Comparison of ENCODE assay signal across 16 cellular contexts in the genomic region with DNA sequence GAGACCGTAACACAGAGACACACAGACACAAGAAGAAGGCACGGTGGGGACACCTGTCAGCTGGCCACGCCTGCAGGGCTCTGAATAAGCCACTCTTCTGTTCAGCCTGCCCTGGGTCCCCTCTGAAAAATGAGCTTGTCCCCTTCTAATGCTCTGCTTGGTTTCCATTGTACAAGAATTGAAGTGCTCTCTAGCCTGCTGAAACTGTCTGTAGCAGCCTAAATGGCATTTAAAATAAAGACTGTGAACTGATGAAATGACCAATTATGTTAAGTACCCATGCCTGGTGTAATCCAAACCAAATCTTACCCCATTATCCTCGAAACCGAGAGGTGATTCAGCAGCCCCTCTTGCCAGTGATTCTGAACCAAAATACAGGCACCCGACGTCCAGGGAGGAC.
DNase-seq lines count a peak whose midpoint lies in the region; ATAC-seq, FAIRE-seq and TF ChIP-seq lines count a peak whose summit lies in the region.
"Had no signal": no experiment of that assay in that cellular context is flagged by ENCODE, and none has a peak within 500 bp of the region (broad histone marks: within the 10 kb centered on the region; RNA-seq: fewer than 3 reads in every experiment).

No MANE protein-coding gene starts in this region.

- H3K27me3 ChIP-seq in GM12878 (replicated peaks in 1 of 2; ENCODE audit: control insufficient read depth in 2 of 2, insufficient read depth in 2 of 2, low read length in 1 of 2), result no peaks in the 10 kb centered on the region
- no peaks in the 10 kb centered on the region for H3K27me3 ChIP-seq in tibial nerve
- H3K27me3 ChIP-seq: gastrocnemius medialis, suprapubic skin had no signal

- ATAC-seq in GM12878 (peak; percentile 22), HG03354 (IDR thresholded peaks at IDR 0.05; ENCODE audit: poor library complexity, severe bottlenecking, unreplicated experiment) (no peak)
- ATAC-seq: gastrocnemius medialis had no signal

- DNase-seq in DMS79 (lab: John Stamatoyannopoulos, UW) (peak; percentile 100), NCI-H1092 (lab: John Stamatoyannopoulos, UW) (peak; percentile 85), NCI-H69 (lab: John Stamatoyannopoulos, UW) (peak; percentile 46), GM12878 (ENCODE audit: low read depth, low spot score) (no peak), tibial nerve (ENCODE audit: low spot score in 2 of 2) (no peak), NCI-H2196 treated with DMSO at 0.1 percent for 48 hours (lab: John Stamatoyannopoulos, UW; ENCODE audit: unreplicated experiment) (no peak)
- no peak for DNase-seq in stimulated activated naive CD4-positive, alpha-beta T cell (lab: John Stamatoyannopoulos, UW)
- DNase-seq: activated CD8-positive, alpha-beta memory T cell treated with anti-CD3 and anti-CD28 coated beads, Interleukin-2, amount 50 U/mL, for 4 hours; central memory CD4-positive, alpha-beta T cell; gastrocnemius medialis; HCEC 1CT; lower lobe of right lung; naive thymus-derived CD8-positive, alpha-beta T cell; NCI-H524 had no signal

- H3K9me3 ChIP-seq in GM12878 (replicated peaks; ENCODE audit: control insufficient read depth, insufficient read depth, low read length) (peaks cover 1% of the 10 kb centered on the region; the same call in 1 of the 3 replicates), tibial nerve (no peaks in the 10 kb centered on the region)
- H3K9me3 ChIP-seq: gastrocnemius medialis, lower lobe of right lung, suprapubic skin had no signal

- no TSS peak for BruUV-seq in GM12878 (replicated peaks; lab: Mats Ljungman, UMichigan)

- TF ChIP-seq EP300 in GM12878 (IDR thresholded peaks at IDR 0.05; ENCODE audit: borderline replicate concordance in 1 of 2, control insufficient read depth in 1 of 2, low read depth in 2 of 2, low read length in 2 of 2), result no peak
- no peak for TF ChIP-seq EP300 in tibial nerve (IDR thresholded peaks at IDR 0.05)

- no peaks in the 10 kb centered on the region for H4K20me1 ChIP-seq in GM12878 (ENCODE audit: control insufficient read depth, insufficient read depth)

- peak overlapping the region; percentile 61; the same call in 1 of the 2 replicates for H3K4me2 ChIP-seq in GM12878 (ENCODE audit: control insufficient read depth, insufficient read depth)

- SMC1A ChIA-PET in GM12878 (lab: Charles Lee; ENCODE audit: uncharacterized antibody, unreplicated experiment), result interaction anchor here (0.6 to 2.6 kb wide), 9 partner anchors 9 to 132 kb away, joined by 3 to 18 read pairs (median 5); no protein-coding TSS in a partner anchor

- intact Hi-C loops in GM12878 (cut with micrococcal nuclease; ENCODE audit: unreplicated experiment), result no loop called here

- H3K79me2 ChIP-seq in GM12878 (ENCODE audit: control insufficient read depth, insufficient read depth, low read length), result peaks cover 28% of the 10 kb centered on the region

- no peak for TF ChIP-seq RAD21 in GM12878 (IDR thresholded peaks at IDR 0.05; ENCODE audit: insufficient read depth, low read depth, low read length)

- TF ChIP-seq POLR2A in GM12878 (IDR thresholded peaks at IDR 0.05; ENCODE audit: low read depth, low read length), result no peak
- no peak for TF ChIP-seq POLR2A in tibial nerve (IDR thresholded peaks at IDR 0.05)

- WGBS in GM12878 (ENCODE audit: insufficient coverage, insufficient replicate concordance, low lambda C conversion rate, missing lambda C conversion rate), result 88% methylated on average over 7 of the region's 7 CpGs
- 73 to 92% methylated on average over 7 of the region's 7 CpGs for WGBS in tibial nerve, 2 donors

- CTCF ChIA-PET in GM12878 (lab: Yijun Ruan, JAX), result interaction anchor here (0.7 to 1.6 kb wide), 3 partner anchors 17 to 41 kb away, joined by 3 read pairs; no protein-coding TSS in a partner anchor

- POLR2A ChIA-PET in GM12878 (lab: Charles Lee), result interaction anchor here (2.4 kb wide), 1 partner anchor 27 kb away, joined by 15 read pairs; no protein-coding TSS in a partner anchor

- no peak overlapping the region for H2AFZ ChIP-seq in GM12878 (ENCODE audit: control insufficient read depth, low read depth, low read length)

- TF ChIP-seq CTCF in GM12878 (IDR thresholded peaks at IDR 0.05 in 2 of 3, conservative IDR thresholded peaks at IDR 0.05 in 1 of 3; ENCODE audit: control insufficient read depth in 2 of 3, extremely low read depth in 1 of 3, insufficient read depth in 1 of 3, low read depth in 3 of 3, low read length in 3 of 3) (no peak), tibial nerve (IDR thresholded peaks at IDR 0.05) (no peak)

- no peak for FAIRE-seq in GM12878 (lab: Jason Lieb, UNC)

- peaks cover 2 to 18% of the 10 kb centered on the region in 2 experiments; a peak in 3 of 4 replicates for H3K36me3 ChIP-seq in GM12878 (ENCODE audit: control insufficient read depth in 2 of 2, insufficient read depth in 2 of 2, low read length in 1 of 2)
- H3K36me3 ChIP-seq in tibial nerve, result peaks cover 0 to 25% (median 0%) of the 10 kb centered on the region in 3 donors
- H3K36me3 ChIP-seq: gastrocnemius medialis, suprapubic skin had no signal

- in situ Hi-C loops in GM12878 (cut with MboI), result no loop called here

- H3K27ac ChIP-seq in GM12878 (ENCODE audit: control insufficient read depth, insufficient read depth) (peak overlapping the region; percentile 91; the same call in 1 of the 2 replicates), tibial nerve (no peak overlapping the region)
- H3K27ac ChIP-seq: gastrocnemius medialis, lower lobe of right lung, suprapubic skin had no signal

- RAD21 ChIA-PET in GM12878 (lab: Charles Lee; ENCODE audit: unreplicated experiment), result interaction anchor here (0.6 to 2.5 kb wide), 10 partner anchors 27 to 342 kb away, joined by 3 to 21 read pairs (median 3); no protein-coding TSS in a partner anchor

- peaks cover 28% of the 10 kb centered on the region for H3K4me1 ChIP-seq in GM12878 (ENCODE audit: control insufficient read depth, insufficient read depth, low read length)
- peaks cover 0 to 10% (median 0%) of the 10 kb centered on the region in 4 donors for H3K4me1 ChIP-seq in tibial nerve
- H3K4me1 ChIP-seq: suprapubic skin had no signal

- H3K4me3 ChIP-seq in GM12878 (no peak overlapping the region), tibial nerve (no peak overlapping the region)
- H3K4me3 ChIP-seq: gastrocnemius medialis, lower lobe of right lung, suprapubic skin had no signal

- no peak overlapping the region for H3K9ac ChIP-seq in GM12878 (ENCODE audit: control insufficient read depth, insufficient read depth, low read length)

TF ChIP-seq in GM12878, 131 proteins besides CTCF, POLR2A, EP300 and RAD21:
- TF ChIP-seq, protein P1, sequence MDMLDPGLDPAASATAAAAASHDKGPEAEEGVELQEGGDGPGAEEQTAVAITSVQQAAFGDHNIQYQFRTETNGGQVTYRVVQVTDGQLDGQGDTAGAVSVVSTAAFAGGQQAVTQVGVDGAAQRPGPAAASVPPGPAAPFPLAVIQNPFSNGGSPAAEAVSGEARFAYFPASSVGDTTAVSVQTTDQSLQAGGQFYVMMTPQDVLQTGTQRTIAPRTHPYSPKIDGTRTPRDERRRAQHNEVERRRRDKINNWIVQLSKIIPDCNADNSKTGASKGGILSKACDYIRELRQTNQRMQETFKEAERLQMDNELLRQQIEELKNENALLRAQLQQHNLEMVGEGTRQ (IDR thresholded peaks at IDR 0.05; ENCODE audit: borderline replicate concordance, low read depth, low read length), result no peak
- TF ChIP-seq CEBPB (IDR thresholded peaks at IDR 0.05; ENCODE audit: borderline replicate concordance in 1 of 2, low read depth in 2 of 2, low read length in 2 of 2), result no peak
TF ChIP-seq in GM12878: peak in this region for 0.

Comparison
In these comparisons a context has a peak if more than half of its experiments do, and no peak if none do; other contexts are left out.
1. DNase-seq: peak in DMS79 (single experiment), NCI-H1092 (single experiment) and NCI-H69 (single experiment); none in GM12878 (single experiment), tibial nerve (0 of 2), NCI-H2196 treated with DMSO at 0.1 percent for 48 hours (single experiment) and stimulated activated naive CD4-positive, alpha-beta T cell (0 of 6).